Comparison of ENCODE assay signal across 32 cellular contexts in the genomic region with DNA sequence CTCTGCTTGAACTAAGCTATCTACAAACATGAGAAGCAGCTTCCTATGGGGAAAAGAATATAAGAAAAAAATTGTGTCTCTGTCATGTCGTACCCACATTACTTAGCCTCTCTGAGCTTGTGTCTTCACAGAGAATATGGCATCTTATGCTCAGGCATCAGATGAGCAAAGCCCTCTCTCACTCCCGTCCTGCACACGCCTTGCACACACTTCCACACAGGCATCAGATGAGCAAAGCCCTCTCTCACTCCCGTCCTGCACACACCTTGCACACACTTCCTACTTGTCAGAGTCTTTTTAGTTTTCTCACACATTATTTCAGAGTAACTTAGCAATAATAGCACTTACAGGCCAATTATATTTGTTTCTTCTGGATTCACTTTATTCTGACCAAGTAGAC.
"Had no signal": no experiment of that assay in that cellular context is flagged by ENCODE, and none has a peak within 500 bp of the region (broad histone marks: within the 10 kb centered on the region; RNA-seq: fewer than 3 reads in every experiment).

No MANE protein-coding gene starts in this region.

- ATAC-seq: activated CD4-positive, CD25-positive, alpha-beta regulatory T cell treated with anti-CD3 and anti-CD28 coated beads, Interleukin-2, amount 50 U/mL, for 24 hours; activated CD8-positive, alpha-beta T cell treated with anti-CD3 and anti-CD28 coated beads for 36 hours; activated T-cell treated with anti-CD3 and anti-CD28 coated beads, Interleukin-2, amount 50 U/mL, for 4 hours; activated T-helper 17 cell treated with anti-CD3 and anti-CD28 coated beads, Interleukin-2, amount 50 U/mL, for 72 hours; foreskin keratinocyte; gastroesophageal sphincter; T-cell had no signal

- H3K36me3 Mint-ChIP-seq: activated naive CD8-positive, alpha-beta T cell; T-cell had no signal

- H3K27me3 Mint-ChIP-seq: activated B cell treated with CpG ODN at 0.5 μM for 24 hours; activated CD8-positive, alpha-beta T cell treated with anti-CD3 and anti-CD28 coated beads for 36 hours; activated naive CD8-positive, alpha-beta T cell had no signal

- H3K27ac Mint-ChIP-seq: activated B cell treated with CpG ODN at 0.5 μM for 24 hours; activated CD8-positive, alpha-beta T cell treated with anti-CD3 and anti-CD28 coated beads for 36 hours; activated naive CD8-positive, alpha-beta T cell; activated T-helper 17 cell treated with anti-CD3 and anti-CD28 coated beads, Interleukin-2, amount 50 U/mL, for 72 hours; T-cell; T-helper 1 cell treated with Interleukin-12 subunit alpha and Interleukin-12 subunit beta and Interleukin-4 antibody, amounts not matched to agents 30 μg/mL and 1 μg/mL, for 36 hours had no signal

- H3K4me3 Mint-ChIP-seq: activated B cell treated with CpG ODN at 0.5 μM for 24 hours; activated CD8-positive, alpha-beta T cell treated with anti-CD3 and anti-CD28 coated beads for 36 hours; activated naive CD8-positive, alpha-beta T cell; activated T-cell treated with anti-CD3 and anti-CD28 coated beads, Interleukin-2, amount 50 U/mL, for 4 hours; activated T-helper 17 cell treated with anti-CD3 and anti-CD28 coated beads, Interleukin-2, amount 50 U/mL, for 72 hours; T-cell; T-helper 1 cell treated with Interleukin-12 subunit alpha and Interleukin-12 subunit beta and Interleukin-4 antibody, amounts not matched to agents 30 μg/mL and 1 μg/mL, for 36 hours; T-helper 2 cell treated with Interferon-gamma antibody and Interleukin-4, amounts not matched to agents 5 μg/mL and 100 μg/mL, for 36 hours had no signal

- DNase-seq: activated B cell treated with CpG ODN at 0.5 μM for 24 hours; activated CD4-positive, alpha-beta T cell treated with anti-CD3 and anti-CD28 coated beads for 48 hours; activated CD4-positive, alpha-beta T cell treated with anti-CD3 and anti-CD28 coated beads, Interleukin-2, amount 50 U/mL, for 1 hour; activated CD4-positive, alpha-beta T cell treated with anti-CD3 and anti-CD28 coated beads, Interleukin-2, amount 50 U/mL, for 48 hours; activated CD8-positive, alpha-beta memory T cell treated with anti-CD3 and anti-CD28 coated beads for 24 hours; activated CD8-positive, alpha-beta T cell treated with anti-CD3 and anti-CD28 coated beads for 36 hours; activated effector memory CD4-positive, alpha-beta T cell treated with Interleukin-2 at 50 U/mL for 16 hours; activated gamma-delta T cell treated with Interleukin-2 at 50 U/mL for 16 hours; activated naive CD4-positive, alpha-beta T cell treated with anti-CD3 and anti-CD28 coated beads, Interleukin-2, amount 50 U/mL, for 16 hours; activated naive CD4-positive, alpha-beta T cell treated with Interleukin-2 at 50 U/mL for 16 hours; activated T-cell treated with anti-CD3 and anti-CD28 coated beads, Interleukin-2, amount 50 U/mL, for 4 hours; amniotic stem cell; anterior cingulate cortex; brain microvascular endothelial cell; caudate nucleus; cerebellar nuclear complex; colonic mucosa; dorsolateral prefrontal cortex; effector memory CD4-positive, alpha-beta T cell; erythroblast; foreskin keratinocyte; head of caudate nucleus; SW 1271; T-cell; T1000; WERI-Rb-1 had no signal

- H3K9me3 Mint-ChIP-seq: activated B cell treated with CpG ODN at 0.5 μM for 24 hours; activated T-cell treated with anti-CD3 and anti-CD28 coated beads, Interleukin-2, amount 50 U/mL, for 4 hours; activated T-helper 17 cell treated with anti-CD3 and anti-CD28 coated beads, Interleukin-2, amount 50 U/mL, for 72 hours had no signal
